Comparison of ENCODE assay signal across 12 cellular contexts in the genomic region with DNA sequence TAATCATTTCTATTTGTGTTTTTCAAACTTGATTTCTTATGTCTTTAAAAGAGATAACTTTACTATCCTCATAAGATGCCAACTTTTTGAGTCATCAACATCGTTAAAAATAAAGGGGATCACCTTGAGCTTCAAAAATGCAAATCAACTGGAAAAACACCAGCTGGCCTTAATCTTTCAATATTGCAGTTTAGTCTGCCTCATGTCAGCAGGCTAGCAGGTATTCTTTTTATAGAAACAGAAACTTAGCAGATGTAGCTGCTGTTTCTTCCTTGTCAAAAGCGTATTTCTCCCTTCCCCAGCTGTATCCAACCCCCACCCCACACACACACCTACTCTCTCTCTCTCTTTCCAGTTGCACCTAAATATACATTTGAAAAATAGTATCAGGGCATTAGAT.
DNase-seq lines count a peak whose midpoint lies in the region; ATAC-seq, FAIRE-seq and TF ChIP-seq lines count a peak whose summit lies in the region.
"Had no signal": no experiment of that assay in that cellular context is flagged by ENCODE, and none has a peak within 500 bp of the region (broad histone marks: within the 10 kb centered on the region; RNA-seq: fewer than 3 reads in every experiment).

No MANE protein-coding gene starts in this region.

- no peak for DNase-seq in WERI-Rb-1
- no peak for DNase-seq in frontal cortex (ENCODE audit: low spot score in 2 of 2)
- no peak for DNase-seq in NCI-H526 treated with DMSO at 0.1 percent for 48 hours (lab: John Stamatoyannopoulos, UW)
- no peak for DNase-seq in Kasumi-1 (lab: John Stamatoyannopoulos, UW)
- DNase-seq in posterior cingulate gyrus, result no peak
- DNase-seq: activated B cell treated with CpG ODN at 0.5 μM for 24 hours; DND-41; stimulated activated naive B cell treated with anti-CD40 and anti-IgM and Interleukin-4, amounts not matched to agents 10 μg/mL and 1 μg/mL and 100 μg/mL, for 72 hours had no signal

- TF ChIP-seq CTCF in WERI-Rb-1 (IDR thresholded peaks at IDR 0.05; ENCODE audit: low read depth, low read length), result no peak

- H3K27me3 ChIP-seq in WERI-Rb-1 (ENCODE audit: insufficient read depth, low read depth, severe bottlenecking), result no peaks in the 10 kb centered on the region
- H3K27me3 ChIP-seq: ascending aorta had no signal

- ATAC-seq in GM18858 (IDR thresholded peaks at IDR 0.05; ENCODE audit: unreplicated experiment), result peak; percentile 97
- ATAC-seq in GM21619 (IDR thresholded peaks at IDR 0.05; ENCODE audit: unreplicated experiment), result peak; percentile 95
- peak; percentile 99 for ATAC-seq in HG03280 (IDR thresholded peaks at IDR 0.05; ENCODE audit: unreplicated experiment)
- ATAC-seq: stimulated activated naive B cell treated with anti-CD40 and anti-IgM and Interleukin-4, amounts not matched to agents 10 μg/mL and 1 μg/mL and 100 μg/mL, for 72 hours had no signal

- no peak for FAIRE-seq in frontal cortex (lab: Jason Lieb, UNC)

- intact Hi-C loops in posterior cingulate gyrus (cut with DNase I), result no loop called here

- H3K36me3 ChIP-seq in WERI-Rb-1, result no peaks in the 10 kb centered on the region
- H3K36me3 ChIP-seq: ascending aorta had no signal

- H3K4me3 ChIP-seq in WERI-Rb-1 (ENCODE audit: low read depth, low read length), result no peak overlapping the region
- H3K4me3 ChIP-seq: ascending aorta had no signal

- H3K27ac ChIP-seq in WERI-Rb-1, result 0 out of 2 replicates have a peak overlapping the region, but pooled peaks have one; percentile 24
- H3K27ac ChIP-seq: ascending aorta had no signal

- no peaks in the 10 kb centered on the region for H3K9me3 ChIP-seq in WERI-Rb-1 (ENCODE audit: severe bottlenecking)
- H3K9me3 ChIP-seq: ascending aorta had no signal
